In the genomic region with DNA sequence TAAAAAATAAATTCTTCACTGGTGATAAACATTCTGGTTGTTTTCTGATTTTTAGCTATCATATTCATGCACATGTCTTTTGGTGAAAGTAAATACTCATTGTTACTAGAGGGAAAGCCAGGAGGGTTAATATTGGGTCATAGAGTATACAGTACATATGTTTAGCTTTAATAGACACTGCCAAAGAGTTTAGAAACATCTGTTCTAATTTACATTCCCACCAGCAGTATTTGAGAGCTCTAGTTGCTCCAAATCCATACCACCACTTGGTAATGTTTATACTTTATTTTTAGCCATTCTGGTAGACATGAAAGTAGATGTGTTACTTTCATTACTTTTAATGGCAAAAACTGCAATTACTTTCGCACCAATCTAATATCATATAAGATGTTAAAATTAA, we compare ENCODE assay signal across 16 cellular contexts.
DNase-seq lines count a peak whose midpoint lies in the region; ATAC-seq and TF ChIP-seq lines count a peak whose summit lies in the region.
"Had no signal": no experiment of that assay in that cellular context is flagged by ENCODE, and none has a peak within 500 bp of the region (broad histone marks: within the 10 kb centered on the region; RNA-seq: fewer than 3 reads in every experiment).

No MANE protein-coding gene starts in this region.

- H4K91ac ChIP-seq in IMR-90 (ENCODE audit: insufficient read depth, low read depth, low read length): no peak overlapping the region

- no peak overlapping the region for H2BK15ac ChIP-seq in IMR-90 (ENCODE audit: low read depth, low read length)

- no peak overlapping the region for H3K27ac ChIP-seq in IMR-90 (ENCODE audit: insufficient read depth, low read length)
- H3K27ac ChIP-seq in esophagus muscularis mucosa (replicated peaks in 1 of 4): no peak overlapping the region
- H3K27ac ChIP-seq: BLaER1 treated with 17β-estradiol and CSF1 and Interleukin-3, amounts not matched to agents 10 nM and 100 nM; C4-2B had no signal

- H2AK9ac ChIP-seq in IMR-90 (replicated peaks; ENCODE audit: low read depth, low read length, poor library complexity): no peak overlapping the region

- H3K18ac ChIP-seq in IMR-90 (ENCODE audit: low read depth, low read length): no peak overlapping the region

- no peaks in the 10 kb centered on the region for H4K20me1 ChIP-seq in IMR-90 (ENCODE audit: insufficient read depth, low read length)
- H4K20me1 ChIP-seq: BLaER1 treated with 17β-estradiol and CSF1 and Interleukin-3, amounts not matched to agents 10 nM and 100 nM had no signal

- no peak overlapping the region for H2BK120ac ChIP-seq in IMR-90 (ENCODE audit: low read depth, low read length)

- H3K9me3 ChIP-seq in IMR-90 (ENCODE audit: control insufficient read depth, insufficient read depth, low read length) (no peaks in the 10 kb centered on the region), adipocyte (ENCODE audit: control insufficient read depth, low read length) (peaks cover 6% of the 10 kb centered on the region), esophagus muscularis mucosa (no peaks in the 10 kb centered on the region)
- H3K9me3 ChIP-seq: BE2C had no signal

- no peak overlapping the region for H4K5ac ChIP-seq in IMR-90 (ENCODE audit: low read depth, low read length)

- TF ChIP-seq POLR2A in IMR-90 (IDR thresholded peaks at IDR 0.05; ENCODE audit: low read depth, low read length) (no peak), esophagus muscularis mucosa (IDR thresholded peaks at IDR 0.05; ENCODE audit: low read depth) (no peak)

- H3K56ac ChIP-seq in IMR-90 (ENCODE audit: extremely low read depth, insufficient read depth, low read length): no peak overlapping the region

- no peak overlapping the region for H3K4ac ChIP-seq in IMR-90 (ENCODE audit: low read depth, low read length)

- no peak overlapping the region for H2AFZ ChIP-seq in IMR-90 (replicated peaks; ENCODE audit: low read length, poor library complexity)

- no CpG with 5 or more reads among the region's 1 CpG for WGBS in IMR-90 (ENCODE audit: extremely low coverage in 2 of 2, insufficient read length in 1 of 2), 2 experiments
- 94% methylated on average over 1 of the region's 1 CpG for WGBS in esophagus muscularis mucosa

- 0 out of 2 replicates have a peak, but pooled peaks have one; percentile 17 for ATAC-seq in IMR-90 (ENCODE audit: low read depth)
- no peak for ATAC-seq in HG03039 (IDR thresholded peaks at IDR 0.05; ENCODE audit: unreplicated experiment)
- ATAC-seq: CD8-positive, alpha-beta T cell had no signal

- dilution Hi-C loops in IMR-90 (cut with HindIII; ENCODE audit: low sequenced_read_pairs, unreplicated experiment): no loop called here

- H3K27me3 ChIP-seq in IMR-90 (ENCODE audit: control insufficient read depth, insufficient read depth, low read length): no peaks in the 10 kb centered on the region
- H3K27me3 ChIP-seq in adipocyte (replicated peaks; ENCODE audit: control insufficient read depth, insufficient read depth, low read length): no peaks in the 10 kb centered on the region
- H3K27me3 ChIP-seq in esophagus muscularis mucosa: no peaks in the 10 kb centered on the region
- H3K27me3 ChIP-seq: BE2C; BLaER1 treated with 17β-estradiol and CSF1 and Interleukin-3, amounts not matched to agents 10 nM and 100 nM had no signal

- no peak overlapping the region for H3K4me3 ChIP-seq in IMR-90 (ENCODE audit: insufficient read depth, low read depth, low read length)
- H3K4me3 ChIP-seq in adipocyte (ENCODE audit: low read length): no peak overlapping the region
- H3K4me3 ChIP-seq in esophagus muscularis mucosa: no peak overlapping the region
- H3K4me3 ChIP-seq: BLaER1 treated with 17β-estradiol and CSF1 and Interleukin-3, amounts not matched to agents 10 nM and 100 nM had no signal

- TF ChIP-seq CTCF in IMR-90 (conservative IDR thresholded peaks at IDR 0.05; ENCODE audit: low read depth, low read length): no peak
- no peak for TF ChIP-seq CTCF in esophagus muscularis mucosa (IDR thresholded peaks at IDR 0.05)

- intact Hi-C loops in IMR-90 (cut with micrococcal nuclease) (no loop called here), esophagus muscularis mucosa (cut with DNase I) (no loop called here)

- H4K8ac ChIP-seq in IMR-90 (ENCODE audit: low read depth in 2 of 2, low read length in 2 of 2): no peak overlapping the region

- H3K4me1 ChIP-seq in IMR-90 (ENCODE audit: control insufficient read depth, insufficient read depth, low read length) (no peaks in the 10 kb centered on the region; the same call in 1 of the 2 replicates), adipocyte (ENCODE audit: control insufficient read depth, insufficient read depth, low read length) (peaks cover 14% of the 10 kb centered on the region), esophagus muscularis mucosa (no peaks in the 10 kb centered on the region)
- H3K4me1 ChIP-seq: BE2C had no signal

- in situ Hi-C loops in IMR-90 (cut with MboI; ENCODE audit: low sequenced_read_pairs): no loop called here

- DNase-seq in IMR-90 (no peak), adipocyte (ENCODE audit: low read depth) (peak; percentile 48), esophagus muscularis mucosa (ENCODE audit: extremely low spot score) (no peak)
- no peak for DNase-seq in activated CD4-positive, CD25-positive, alpha-beta regulatory T cell (lab: John Stamatoyannopoulos, UW)
- DNase-seq: 8988T; ACHN; BE2C; Caco-2; Calu3; CD4-positive, alpha-beta T cell; CD8-positive, alpha-beta T cell; DMS79 treated with DMSO at 0.1 percent for 48 hours; GF-D8 had no signal

- no TSS peak for BruUV-seq in IMR-90 (replicated peaks; lab: Mats Ljungman, UMichigan)

- POLR2A ChIA-PET in IMR-90 (lab: Charles Lee; ENCODE audit: unreplicated experiment): no interaction called here

- H3K23ac ChIP-seq in IMR-90 (ENCODE audit: low read depth, low read length): no peak overlapping the region

- no peak overlapping the region for H2BK20ac ChIP-seq in IMR-90 (ENCODE audit: low read depth, low read length)

- H3K9ac ChIP-seq in IMR-90 (ENCODE audit: low read depth, low read length) (no peak overlapping the region), adipocyte (ENCODE audit: low read length) (no peak overlapping the region)

- H3K14ac ChIP-seq in IMR-90 (replicated peaks; ENCODE audit: low read depth, low read length): no peak overlapping the region

- H3K36me3 ChIP-seq in IMR-90 (ENCODE audit: control insufficient read depth, insufficient read depth, low read length) (no peaks in the 10 kb centered on the region), adipocyte (ENCODE audit: control insufficient read depth, insufficient read depth, low read length, severe bottlenecking) (no peaks in the 10 kb centered on the region), esophagus muscularis mucosa (no peaks in the 10 kb centered on the region)
- H3K36me3 ChIP-seq: BE2C; BLaER1 treated with 17β-estradiol and CSF1 and Interleukin-3, amounts not matched to agents 10 nM and 100 nM had no signal

- no peak for TF ChIP-seq RAD21 in IMR-90 (IDR thresholded peaks at IDR 0.05; ENCODE audit: low read length)

- H3K9me1 ChIP-seq in IMR-90 (ENCODE audit: insufficient read depth, low read length): no peaks in the 10 kb centered on the region

- H2AK5ac ChIP-seq in IMR-90 (ENCODE audit: low read depth, low read length): no peak overlapping the region

- H3K79me1 ChIP-seq in IMR-90 (ENCODE audit: low read depth in 1 of 2, low read length in 2 of 2): no peaks in the 10 kb centered on the region

- no peak overlapping the region for H2BK5ac ChIP-seq in IMR-90 (ENCODE audit: low read depth, low read length, poor library complexity, severe bottlenecking)

- CTCF ChIA-PET in IMR-90 (lab: Yijun Ruan, JAX): no interaction called here

- H3K4me2 ChIP-seq in IMR-90 (ENCODE audit: low read depth, low read length): no peak overlapping the region

- TF ChIP-seq EP300 in esophagus muscularis mucosa (IDR thresholded peaks at IDR 0.05): no peak

TF ChIP-seq in IMR-90, 13 proteins besides CTCF, POLR2A, EP300 and RAD21:
- no peak for TF ChIP-seq FOS (IDR thresholded peaks at IDR 0.05; ENCODE audit: low read depth, low read length)
- TF ChIP-seq CHD1 (IDR thresholded peaks at IDR 0.05; ENCODE audit: low read depth, low read length): no peak
- TF ChIP-seq, protein P1, sequence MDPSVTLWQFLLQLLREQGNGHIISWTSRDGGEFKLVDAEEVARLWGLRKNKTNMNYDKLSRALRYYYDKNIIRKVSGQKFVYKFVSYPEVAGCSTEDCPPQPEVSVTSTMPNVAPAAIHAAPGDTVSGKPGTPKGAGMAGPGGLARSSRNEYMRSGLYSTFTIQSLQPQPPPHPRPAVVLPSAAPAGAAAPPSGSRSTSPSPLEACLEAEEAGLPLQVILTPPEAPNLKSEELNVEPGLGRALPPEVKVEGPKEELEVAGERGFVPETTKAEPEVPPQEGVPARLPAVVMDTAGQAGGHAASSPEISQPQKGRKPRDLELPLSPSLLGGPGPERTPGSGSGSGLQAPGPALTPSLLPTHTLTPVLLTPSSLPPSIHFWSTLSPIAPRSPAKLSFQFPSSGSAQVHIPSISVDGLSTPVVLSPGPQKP (IDR thresholded peaks at IDR 0.05; ENCODE audit: borderline replicate concordance, low read depth, low read length): no peak
- no peak for TF ChIP-seq RCOR1 (IDR thresholded peaks at IDR 0.05; ENCODE audit: insufficient replicate concordance, low read length)
- no peak for TF ChIP-seq RFX5 (IDR thresholded peaks at IDR 0.05; ENCODE audit: low read depth, low read length)
- no peak for TF ChIP-seq CEBPB (IDR thresholded peaks at IDR 0.05; ENCODE audit: low read depth, low read length)
- TF ChIP-seq NFE2L2 (IDR thresholded peaks at IDR 0.05; ENCODE audit: low read depth, low read length): no peak
- TF ChIP-seq MAZ (IDR thresholded peaks at IDR 0.05; ENCODE audit: borderline replicate concordance, low read depth, low read length): no peak
- no peak for TF ChIP-seq SMC3 (IDR thresholded peaks at IDR 0.05; ENCODE audit: low read depth, low read length)
- no peak for TF ChIP-seq MAFK (IDR thresholded peaks at IDR 0.05; ENCODE audit: low read depth, low read length)
- TF ChIP-seq, protein P2, sequence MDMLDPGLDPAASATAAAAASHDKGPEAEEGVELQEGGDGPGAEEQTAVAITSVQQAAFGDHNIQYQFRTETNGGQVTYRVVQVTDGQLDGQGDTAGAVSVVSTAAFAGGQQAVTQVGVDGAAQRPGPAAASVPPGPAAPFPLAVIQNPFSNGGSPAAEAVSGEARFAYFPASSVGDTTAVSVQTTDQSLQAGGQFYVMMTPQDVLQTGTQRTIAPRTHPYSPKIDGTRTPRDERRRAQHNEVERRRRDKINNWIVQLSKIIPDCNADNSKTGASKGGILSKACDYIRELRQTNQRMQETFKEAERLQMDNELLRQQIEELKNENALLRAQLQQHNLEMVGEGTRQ (IDR thresholded peaks at IDR 0.05; ENCODE audit: low read depth, low read length): no peak
- no peak for TF ChIP-seq BHLHE40 (IDR thresholded peaks at IDR 0.05; ENCODE audit: low read depth, low read length)
- no peak for TF ChIP-seq MXI1 (IDR thresholded peaks at IDR 0.05; ENCODE audit: borderline replicate concordance, low read depth, low read length)
